19 cellular contexts compared by ENCODE assay signal in genomic region chr4:189032939-189033338, GRCh38.
"Had no signal": no experiment of that assay in that cellular context is flagged by ENCODE, and none has a peak within 500 bp of the region (broad histone marks: within the 10 kb centered on the region; RNA-seq: fewer than 3 reads in every experiment).

No MANE protein-coding gene starts in this region.

- H3K9me3 ChIP-seq: SJCRH30 had no signal

- ATAC-seq: Panc1, PC-3, Right ventricle myocardium inferior, SK-N-SH treated with all-trans-retinoic acid at 6 μM for 48 hours had no signal

- H3K27me3 ChIP-seq: SJCRH30 had no signal

- H3K36me3 ChIP-seq: SJCRH30 had no signal

- H3K4me3 ChIP-seq: SJCRH30 had no signal

- H3K27ac ChIP-seq: SJCRH30 had no signal

- H3K4me1 ChIP-seq: SJCRH30 had no signal

- DNase-seq: Kasumi-1, KBM-7, MV-4-11, NCI-H1048, NCI-H1105, NCI-H1417, NCI-H146, NCI-H187 treated with DMSO at 0.1 percent for 48 hours, NCI-H2029 treated with DMSO at 0.1 percent for 48 hours, NCI-H2171 treated with DMSO at 0.1 percent for 48 hours, NCI-H524, NCI-H526 treated with DMSO at 0.1 percent for 48 hours, NCI-H748 treated with DMSO at 0.1 percent for 48 hours, PC-3, SHP77 treated with DMSO at 0.1 percent for 48 hours, SJCRH30 had no signal
